25 cellular contexts compared by ENCODE assay signal in genomic region chr19:31439270-31439573, GRCh38.
DNase-seq lines count a peak whose midpoint lies in the region; TF ChIP-seq lines count a peak whose summit lies in the region.
"Had no signal": no experiment of that assay in that cellular context is flagged by ENCODE, and none has a peak within 500 bp of the region (broad histone marks: within the 10 kb centered on the region; RNA-seq: fewer than 3 reads in every experiment).

No MANE protein-coding gene starts in this region.

- H3K9me3 ChIP-seq in right atrium auricular region (no peaks in the 10 kb centered on the region), endodermal cell (ENCODE audit: control insufficient read depth, low read length) (peaks cover 11% of the 10 kb centered on the region), smooth muscle cell (replicated peaks; ENCODE audit: low read depth) (no peaks in the 10 kb centered on the region), sigmoid colon (peaks cover 0 to 4% (median 0%) of the 10 kb centered on the region in 4 donors)
- H3K9me3 ChIP-seq: Caco-2 had no signal

- H3K9ac ChIP-seq in endodermal cell (ENCODE audit: extremely low read depth, low read length, poor library complexity, severe bottlenecking) (no peak overlapping the region), smooth muscle cell (ENCODE audit: low read depth) (no peak overlapping the region)
- H3K9ac ChIP-seq: BLaER1 treated with 17β-estradiol and CSF1 and Interleukin-3, amounts not matched to agents 10 nM and 100 nM had no signal

- TF ChIP-seq EP300 in sigmoid colon (IDR thresholded peaks at IDR 0.05): no peak

- H3K36me3 Mint-ChIP-seq in endodermal cell (ENCODE audit: low read depth): peaks cover 2% of the 10 kb centered on the region
- H3K36me3 Mint-ChIP-seq: CD8-positive, alpha-beta T cell had no signal

- H4K20me1 ChIP-seq in smooth muscle cell (ENCODE audit: low read depth): no peaks in the 10 kb centered on the region
- H4K20me1 ChIP-seq: BLaER1 treated with 17β-estradiol and CSF1 and Interleukin-3, amounts not matched to agents 10 nM and 100 nM had no signal

- H3K36me3 ChIP-seq in right atrium auricular region (no peaks in the 10 kb centered on the region), endodermal cell (ENCODE audit: control insufficient read depth, insufficient read depth, low read length) (no peaks in the 10 kb centered on the region), smooth muscle cell (ENCODE audit: low read depth) (no peaks in the 10 kb centered on the region), sigmoid colon (no peaks in the 10 kb centered on the region)
- H3K36me3 ChIP-seq: BLaER1 treated with 17β-estradiol and CSF1 and Interleukin-3, amounts not matched to agents 10 nM and 100 nM had no signal

- H3K4me3 ChIP-seq in right atrium auricular region: no peak overlapping the region
- no peak overlapping the region for H3K4me3 ChIP-seq in endodermal cell (ENCODE audit: low read length)
- H3K4me3 ChIP-seq in smooth muscle cell: no peak overlapping the region
- H3K4me3 ChIP-seq in sigmoid colon: no peak overlapping the region
- H3K4me3 ChIP-seq: A549; BLaER1 treated with 17β-estradiol and CSF1 and Interleukin-3, amounts not matched to agents 10 nM and 100 nM; GM12878 had no signal

- no peak overlapping the region for H2AFZ ChIP-seq in smooth muscle cell (ENCODE audit: low read depth)

- no peak overlapping the region for H3K4me3 Mint-ChIP-seq in endodermal cell
- H3K4me3 Mint-ChIP-seq: B cell; CD4-positive, alpha-beta T cell; CD8-positive, alpha-beta T cell had no signal

- peaks cover 10% of the 10 kb centered on the region for H3F3A ChIP-seq in smooth muscle cell (ENCODE audit: low read depth)

- no peak for TF ChIP-seq CTCF in right atrium auricular region (IDR thresholded peaks at IDR 0.05)
- no peak for TF ChIP-seq CTCF in endodermal cell (conservative IDR thresholded peaks at IDR 0.05)
- TF ChIP-seq CTCF in smooth muscle cell (IDR thresholded peaks at IDR 0.05; ENCODE audit: borderline replicate concordance, insufficient read depth, poor library complexity, severe bottlenecking): no peak
- no peak for TF ChIP-seq CTCF in sigmoid colon (IDR thresholded peaks at IDR 0.05)

- TF ChIP-seq POLR2A in sigmoid colon (IDR thresholded peaks at IDR 0.05): no peak

- H3K27ac ChIP-seq in right atrium auricular region (no peak overlapping the region), endodermal cell (ENCODE audit: low read depth, low read length) (no peak overlapping the region), smooth muscle cell (ENCODE audit: low read depth) (no peak overlapping the region), sigmoid colon (no peak overlapping the region)
- H3K27ac ChIP-seq: 22Rv1; A549; BLaER1 treated with 17β-estradiol and CSF1 and Interleukin-3, amounts not matched to agents 10 nM and 100 nM; C4-2B had no signal

- peaks cover 16% of the 10 kb centered on the region for H3K9me3 Mint-ChIP-seq in endodermal cell

- no peaks in the 10 kb centered on the region for H3K27me3 Mint-ChIP-seq in endodermal cell (ENCODE audit: insufficient read depth)
- H3K27me3 Mint-ChIP-seq: B cell had no signal

- 89 to 93% methylated on average over 4 of the region's 4 CpGs for WGBS in endodermal cell (ENCODE audit: insufficient coverage in 1 of 2, insufficient read length in 1 of 2), 2 experiments
- WGBS in smooth muscle cell (ENCODE audit: low lambda C conversion rate): 25% methylated on average over 4 of the region's 4 CpGs
- WGBS in sigmoid colon, 2 donors: 37 to 55% methylated on average over 4 of the region's 4 CpGs

- peaks cover 5% of the 10 kb centered on the region for H3K4me1 Mint-ChIP-seq in endodermal cell
- H3K4me1 Mint-ChIP-seq: B cell had no signal

- H3K79me2 ChIP-seq in smooth muscle cell (ENCODE audit: low read depth): no peaks in the 10 kb centered on the region

- H3K27ac Mint-ChIP-seq in endodermal cell: peak overlapping the region; percentile 8
- H3K27ac Mint-ChIP-seq: B cell; CD4-positive, alpha-beta T cell; CD8-positive, alpha-beta T cell had no signal

- DNase-seq in DMS53 (lab: John Stamatoyannopoulos, UW) (peak; percentile 0), DMS53 treated with DMSO at 0.1 percent for 48 hours (lab: John Stamatoyannopoulos, UW; ENCODE audit: unreplicated experiment) (no peak), right atrium auricular region (ENCODE audit: low spot score) (peak; percentile 44), cardiac septum (ENCODE audit: low spot score) (no peak), endodermal cell (no peak), smooth muscle cell (lab: John Stamatoyannopoulos, UW; ENCODE audit: unreplicated experiment) (no peak), DMS 273 (lab: John Stamatoyannopoulos, UW; ENCODE audit: unreplicated experiment) (no peak), sigmoid colon (no peak)
- DNase-seq: AML-193; Caco-2; Calu3; CD4-positive, alpha-beta T cell; CD8-positive, alpha-beta T cell; DMS 273 treated with DMSO at 0.1 percent for 48 hours; DMS153; DMS79; DND-41; EL; GDM1 had no signal

- H3K27me3 ChIP-seq in right atrium auricular region: no peaks in the 10 kb centered on the region
- no peaks in the 10 kb centered on the region for H3K27me3 ChIP-seq in endodermal cell (ENCODE audit: control insufficient read depth, insufficient read depth, low read length, poor library complexity, severe bottlenecking)
- H3K27me3 ChIP-seq in smooth muscle cell (ENCODE audit: low read depth): no peaks in the 10 kb centered on the region
- H3K27me3 ChIP-seq in sigmoid colon: no peaks in the 10 kb centered on the region
- H3K27me3 ChIP-seq: BLaER1 treated with 17β-estradiol and CSF1 and Interleukin-3, amounts not matched to agents 10 nM and 100 nM had no signal

- intact Hi-C loops in cardiac septum (cut with DNase I) (no loop called here), sigmoid colon (cut with DNase I) (no loop called here)

- H3K4me1 ChIP-seq in right atrium auricular region: no peaks in the 10 kb centered on the region
- H3K4me1 ChIP-seq in endodermal cell (ENCODE audit: control insufficient read depth, insufficient read depth, low read length): no peaks in the 10 kb centered on the region
- H3K4me1 ChIP-seq in smooth muscle cell (ENCODE audit: low read depth): no peaks in the 10 kb centered on the region
- H3K4me1 ChIP-seq in sigmoid colon: no peaks in the 10 kb centered on the region
- H3K4me1 ChIP-seq: A549; BLaER1 treated with 17β-estradiol and CSF1 and Interleukin-3, amounts not matched to agents 10 nM and 100 nM; Caco-2 had no signal

- H3K4me2 ChIP-seq in smooth muscle cell: peak overlapping the region; percentile 56
- H3K4me2 ChIP-seq: A549; BLaER1 treated with 17β-estradiol and CSF1 and Interleukin-3, amounts not matched to agents 10 nM and 100 nM had no signal

Comparison
In these comparisons a context has a peak if more than half of its experiments do, and no peak if none do; other contexts are left out.
1. DNase-seq: peak in DMS53 (single experiment) and right atrium auricular region (single experiment); none in DMS53 treated with DMSO at 0.1 percent for 48 hours (single experiment), cardiac septum (single experiment), endodermal cell (single experiment), smooth muscle cell (single experiment), DMS 273 (single experiment) and sigmoid colon (single experiment).